13 cellular contexts compared by ENCODE assay signal in genomic region chr18:58208207-58208944, GRCh38.
DNase-seq lines count a peak whose midpoint lies in the region; ATAC-seq, FAIRE-seq and TF ChIP-seq lines count a peak whose summit lies in the region.
"Had no signal": no experiment of that assay in that cellular context is flagged by ENCODE, and none has a peak within 500 bp of the region (broad histone marks: within the 10 kb centered on the region; RNA-seq: fewer than 3 reads in every experiment).

No MANE protein-coding gene starts in this region.

- H3K4me1 ChIP-seq in A549 (peaks cover 28% of the 10 kb centered on the region), HAP-1 (no peaks in the 10 kb centered on the region)

- POLR2A ChIA-PET in A549 (lab: Yijun Ruan, JAX): no interaction called here

- 17% methylated on average over 4 of the region's 4 CpGs for WGBS in A549 (ENCODE audit: missing lambda C conversion rate)

- H3K4me3 ChIP-seq in A549: no peak overlapping the region
- H3K4me3 ChIP-seq in HAP-1: no peak overlapping the region
- H3K4me3 ChIP-seq: spleen had no signal

- DNase-seq in A549 (ENCODE audit: low read depth in 1 of 2, low spot score in 1 of 2) (no peak), HCEC 1CT (peak; percentile 81), endothelial cell (ENCODE audit: low spot score) (no peak), HAP-1 (ENCODE audit: low spot score in 2 of 2) (no peak), EL (no peak)
- DNase-seq in stimulated activated CD4-positive, alpha-beta T cell treated with anti-CD3 and anti-CD28 coated beads, Interleukin-12 subunit alpha, Interleukin-12 subunit beta, amount 100 ng/mL, for 4 hours: no peak
- DNase-seq: activated CD8-positive, alpha-beta T cell treated with anti-CD3 and anti-CD28 coated beads, Interleukin-2, amount 10 ng/mL, durations not matched to agents 7 days and 5 days; left cardiac atrium; NCI-H2171 treated with DMSO at 0.1 percent for 48 hours; spleen had no signal

- in situ Hi-C loops in HAP-1 (cut with MboI; ENCODE audit: low sequenced_read_pairs): no loop called here

- H3K27ac Mint-ChIP-seq in endothelial cell (ENCODE audit: unreplicated experiment) (peak overlapping the region; percentile 58), nephron (peak overlapping the region; percentile 34 to 77 (median 54))
- H3K27ac Mint-ChIP-seq: activated CD8-positive, alpha-beta T cell treated with anti-CD3 and anti-CD28 coated beads, Interleukin-2, amount 10 ng/mL, durations not matched to agents 7 days and 5 days had no signal

- H3K9me3 ChIP-seq in A549: no peaks in the 10 kb centered on the region
- no peaks in the 10 kb centered on the region for H3K9me3 ChIP-seq in HAP-1
- H3K9me3 ChIP-seq: spleen had no signal

- peak overlapping the region; percentile 49; a peak in 4 of 6 replicates for H3K27ac ChIP-seq in A549
- H3K27ac ChIP-seq: spleen had no signal

- H3K27me3 Mint-ChIP-seq in endothelial cell (ENCODE audit: unreplicated experiment) (no peaks in the 10 kb centered on the region), nephron (ENCODE audit: low read depth) (no peaks in the 10 kb centered on the region)

- TF ChIP-seq CTCF in A549 (IDR thresholded peaks at IDR 0.05) (no peak), endothelial cell (IDR thresholded peaks at IDR 0.05; ENCODE audit: unreplicated experiment) (no peak), nephron (IDR thresholded peaks at IDR 0.05; ENCODE audit: unreplicated experiment in 3 of 3) (no peak)

- peak overlapping the region; percentile 56 for H3K4me2 ChIP-seq in A549

- H3K4me3 Mint-ChIP-seq in endothelial cell (ENCODE audit: unreplicated experiment) (no peak overlapping the region), nephron (no peak overlapping the region)
- H3K4me3 Mint-ChIP-seq: activated CD8-positive, alpha-beta T cell treated with anti-CD3 and anti-CD28 coated beads, Interleukin-2, amount 10 ng/mL, durations not matched to agents 7 days and 5 days; stimulated activated effector memory CD8-positive, alpha-beta T cell treated with anti-CD3 and anti-CD28 coated beads, Interleukin-12 subunit alpha, Interleukin-12 subunit beta, amount 100 ng/mL, for 72 hours had no signal

- TF ChIP-seq RAD21 in A549 (conservative IDR thresholded peaks at IDR 0.05 in 1 of 2, IDR thresholded peaks at IDR 0.05 in 1 of 2): no peak

- ATAC-seq in A549 (peak in 1 of 2 experiments; percentile 20; a peak in 2 of 6 replicates), HG03108 (IDR thresholded peaks at IDR 0.05; ENCODE audit: unreplicated experiment) (no peak)
- ATAC-seq: activated CD8-positive, alpha-beta T cell treated with anti-CD3 and anti-CD28 coated beads, Interleukin-2, amount 10 ng/mL, durations not matched to agents 7 days and 5 days; stimulated activated effector memory CD8-positive, alpha-beta T cell treated with anti-CD3 and anti-CD28 coated beads, Interleukin-12 subunit alpha, Interleukin-12 subunit beta, amount 100 ng/mL, for 72 hours had no signal

- H3K36me3 Mint-ChIP-seq in endothelial cell (ENCODE audit: low read depth, unreplicated experiment) (no peaks in the 10 kb centered on the region), nephron (ENCODE audit: low read depth) (peaks cover 5% of the 10 kb centered on the region)
- H3K36me3 Mint-ChIP-seq: stimulated activated effector memory CD8-positive, alpha-beta T cell treated with anti-CD3 and anti-CD28 coated beads, Interleukin-12 subunit alpha, Interleukin-12 subunit beta, amount 100 ng/mL, for 72 hours had no signal

- H3K9me3 Mint-ChIP-seq in endothelial cell (ENCODE audit: unreplicated experiment) (no peaks in the 10 kb centered on the region), nephron (no peaks in the 10 kb centered on the region)
- H3K9me3 Mint-ChIP-seq: stimulated activated effector memory CD8-positive, alpha-beta T cell treated with anti-CD3 and anti-CD28 coated beads, Interleukin-12 subunit alpha, Interleukin-12 subunit beta, amount 100 ng/mL, for 72 hours had no signal

- H3K36me3 ChIP-seq in HAP-1 (replicated peaks): no peaks in the 10 kb centered on the region
- H3K36me3 ChIP-seq: spleen had no signal

- TF ChIP-seq EP300 in A549 (IDR thresholded peaks at IDR 0.05): no peak

- H3K4me1 Mint-ChIP-seq in endothelial cell (ENCODE audit: unreplicated experiment) (peaks cover 25% of the 10 kb centered on the region), nephron (peaks cover 39% of the 10 kb centered on the region)

- CTCF ChIA-PET in A549 (lab: Yijun Ruan, JAX): no interaction called here

- no peak for TF ChIP-seq POLR2A in A549 (IDR thresholded peaks at IDR 0.05; ENCODE audit: low read length)

- peaks cover 12% of the 10 kb centered on the region for H3K27me3 ChIP-seq in HAP-1 (ENCODE audit: low read depth)
- H3K27me3 ChIP-seq: spleen had no signal

- no peak for FAIRE-seq in A549 (lab: Jason Lieb, UNC)

TF ChIP-seq in A549, 52 proteins besides CTCF, POLR2A, EP300 and RAD21:
- TF ChIP-seq KDM1A (IDR thresholded peaks at IDR 0.05; ENCODE audit: low read depth) (no peak), HOXB5 (CRISPR knock-in tag; IDR thresholded peaks at IDR 0.05) (no peak), FOSL2 (IDR thresholded peaks at IDR 0.05) (no peak), FOSL2 (CRISPR knock-in tag; IDR thresholded peaks at IDR 0.05) (peak; percentile 29; the same call in 1 of the 2 replicates)
